In the genomic region with DNA sequence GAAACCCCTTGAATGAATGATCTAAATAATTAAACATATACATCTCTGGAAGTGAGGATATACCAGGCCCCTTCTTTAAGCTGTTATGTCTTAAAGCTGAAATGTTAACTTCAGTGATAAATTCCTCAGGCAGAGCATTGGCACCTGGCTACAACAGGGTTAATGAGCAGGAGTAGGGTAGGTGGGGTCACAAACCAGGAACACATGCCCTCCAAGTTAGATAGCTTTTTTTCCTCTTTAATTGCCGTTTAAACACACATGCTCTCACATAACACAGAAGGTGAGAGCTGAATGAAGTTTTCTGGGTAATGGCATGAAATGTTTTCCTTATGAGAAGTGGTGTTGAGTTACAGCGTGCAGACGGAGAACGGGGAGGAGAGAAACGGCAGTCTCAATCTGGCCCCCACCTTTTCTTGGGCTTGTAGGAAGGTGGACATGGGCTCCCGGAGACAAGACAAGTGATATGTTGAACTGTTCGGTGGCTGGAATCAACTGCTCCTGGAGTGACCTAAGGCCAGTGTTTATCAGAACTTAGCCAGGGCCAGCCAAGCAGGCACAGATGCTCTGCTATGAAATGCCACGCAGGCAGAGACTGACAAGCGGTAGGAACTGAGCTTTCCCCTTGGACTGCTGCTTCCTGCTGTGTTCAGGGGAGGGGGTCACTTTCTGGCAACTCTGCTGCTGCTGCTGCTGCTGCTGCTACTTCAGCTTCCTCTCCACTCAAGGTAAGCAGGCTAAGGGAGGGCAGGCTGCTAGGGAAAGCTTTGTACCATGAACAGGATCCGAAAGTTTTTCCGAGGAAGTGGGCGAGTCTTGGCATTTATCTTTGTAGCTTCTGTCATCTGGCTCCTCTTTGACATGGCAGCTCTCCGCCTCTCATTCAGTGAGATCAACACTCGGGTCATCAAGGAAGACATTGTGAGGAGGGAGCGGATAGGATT, we compare ENCODE assay signal across 9 cellular contexts. TPM values are rescaled to one million over a fixed set of nuclear protein-coding genes. Genes with fewer than 3 reads are reported as not detected.
A peak's percentile ranks its signal among the peaks of the same experiment; 100 is the strongest.
DNase-seq lines count a peak whose midpoint lies in the region; ATAC-seq and TF ChIP-seq lines count a peak whose summit lies in the region.
"Had no signal": no experiment of that assay in that cellular context is flagged by ENCODE, and none has a peak within 500 bp of the region (broad histone marks: within the 10 kb centered on the region; RNA-seq: fewer than 3 reads in every experiment).

A gene with protein sequence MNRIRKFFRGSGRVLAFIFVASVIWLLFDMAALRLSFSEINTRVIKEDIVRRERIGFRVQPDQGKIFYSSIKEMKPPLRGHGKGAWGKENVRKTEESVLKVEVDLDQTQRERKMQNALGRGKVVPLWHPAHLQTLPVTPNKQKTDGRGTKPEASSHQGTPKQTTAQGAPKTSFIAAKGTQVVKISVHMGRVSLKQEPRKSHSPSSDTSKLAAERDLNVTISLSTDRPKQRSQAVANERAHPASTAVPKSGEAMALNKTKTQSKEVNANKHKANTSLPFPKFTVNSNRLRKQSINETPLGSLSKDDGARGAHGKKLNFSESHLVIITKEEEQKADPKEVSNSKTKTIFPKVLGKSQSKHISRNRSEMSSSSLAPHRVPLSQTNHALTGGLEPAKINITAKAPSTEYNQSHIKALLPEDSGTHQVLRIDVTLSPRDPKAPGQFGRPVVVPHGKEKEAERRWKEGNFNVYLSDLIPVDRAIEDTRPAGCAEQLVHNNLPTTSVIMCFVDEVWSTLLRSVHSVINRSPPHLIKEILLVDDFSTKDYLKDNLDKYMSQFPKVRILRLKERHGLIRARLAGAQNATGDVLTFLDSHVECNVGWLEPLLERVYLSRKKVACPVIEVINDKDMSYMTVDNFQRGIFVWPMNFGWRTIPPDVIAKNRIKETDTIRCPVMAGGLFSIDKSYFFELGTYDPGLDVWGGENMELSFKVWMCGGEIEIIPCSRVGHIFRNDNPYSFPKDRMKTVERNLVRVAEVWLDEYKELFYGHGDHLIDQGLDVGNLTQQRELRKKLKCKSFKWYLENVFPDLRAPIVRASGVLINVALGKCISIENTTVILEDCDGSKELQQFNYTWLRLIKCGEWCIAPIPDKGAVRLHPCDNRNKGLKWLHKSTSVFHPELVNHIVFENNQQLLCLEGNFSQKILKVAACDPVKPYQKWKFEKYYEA (plus strand): TSS at position 394 of the 941 bp plus-strand sequence. CDS start 378 bp downstream, at position 772.

- no peaks in the 10 kb centered on the region for H4K20me1 ChIP-seq in Karpas-422 (ENCODE audit: insufficient read depth, low read depth, low read length)

- no peaks in the 10 kb centered on the region for H3K79me2 ChIP-seq in Karpas-422 (ENCODE audit: low read length)

- intact Hi-C loops in adrenal gland (cut with DNase I) = no loop called here

- H3K4me3 ChIP-seq in HUES6 (ENCODE audit: low read depth, low read length) (peak within 1 kb of the TSS; percentile 57), adrenal gland (no peak within 1 kb of the TSS), iPS-11a (ENCODE audit: low read depth, low read length) (peak within 1 kb of the TSS; percentile 28), skin epidermis (peak within 1 kb of the TSS; percentile 9 to 36 (median 22)), Karpas-422 (ENCODE audit: low read length) (no peak within 1 kb of the TSS)

- H2AFZ ChIP-seq in Karpas-422 (ENCODE audit: low read length) = no peak within 1 kb of the TSS

- H3K9me2 ChIP-seq in Karpas-422 (replicated peaks; ENCODE audit: insufficient read depth, low read length) = no peaks in the 10 kb centered on the region

- ATAC-seq in GM21381 (IDR thresholded peaks at IDR 0.05; ENCODE audit: unreplicated experiment) (no peak), HG03095 (IDR thresholded peaks at IDR 0.05; ENCODE audit: unreplicated experiment) (no peak)

- H3K4me1 ChIP-seq in HUES6 (ENCODE audit: control insufficient read depth, insufficient read depth, low read length) (peaks cover 16% of the 10 kb centered on the region), adrenal gland (replicated peaks in 1 of 2) (peaks cover 7% of the 10 kb centered on the region in 2 donors), Karpas-422 (ENCODE audit: low read length) (no peaks in the 10 kb centered on the region)

- no peak within 1 kb of the TSS for H3K4me2 ChIP-seq in Karpas-422 (ENCODE audit: low read depth, low read length, poor library complexity, severe bottlenecking)

- DNase-seq in adrenal gland = peak in 4 of 7 donors; percentile 1 to 27 (median 16)
- no peak for DNase-seq in Karpas-422
- DNase-seq in NCI-H1105 (lab: John Stamatoyannopoulos, UW) = no peak

- H3K9ac ChIP-seq in HUES6 (ENCODE audit: low read length) (peak within 1 kb of the TSS; percentile 18), Karpas-422 (ENCODE audit: low read length) (no peak within 1 kb of the TSS)

- H3K27me3 ChIP-seq in HUES6 (ENCODE audit: control insufficient read depth, insufficient read depth, low read length) (no peaks in the 10 kb centered on the region), adrenal gland (no peaks in the 10 kb centered on the region), Karpas-422 (ENCODE audit: low read length) (0 out of 2 replicates have a peak, but pooled peaks cover 3% of the 10 kb centered on the region)

- 8 to 12% (median 10%) methylated on average over 13 to 15 of the region's 15 CpGs for WGBS in adrenal gland, 4 donors

- no peak for TF ChIP-seq POLR2A in adrenal gland (IDR thresholded peaks at IDR 0.05)

- H3K9me3 ChIP-seq in HUES6 (ENCODE audit: control insufficient read depth, insufficient read depth, low read depth, low read length) (no peaks in the 10 kb centered on the region), adrenal gland (replicated peaks in 1 of 3) (no peaks in the 10 kb centered on the region), Karpas-422 (ENCODE audit: low read length) (no peaks in the 10 kb centered on the region)

- H3K36me3 ChIP-seq in HUES6 (ENCODE audit: control insufficient read depth, insufficient read depth, low read length) (no peaks in the 10 kb centered on the region), adrenal gland (replicated peaks in 1 of 2) (no peaks in the 10 kb centered on the region), Karpas-422 (ENCODE audit: insufficient read depth, low read length) (no peaks in the 10 kb centered on the region)

- H3K27ac ChIP-seq in HUES6 (ENCODE audit: low read depth, low read length) (no peak within 1 kb of the TSS), adrenal gland (no peak within 1 kb of the TSS), skin epidermis (peak within 1 kb of the TSS in 15 of 21 experiments; percentile 18 to 85 (median 42)), Karpas-422 (ENCODE audit: low read length) (no peak within 1 kb of the TSS)

- TF ChIP-seq CTCF in adrenal gland (IDR thresholded peaks at IDR 0.05) = no peak

RNA-seq across cellular contexts. Expression of the gene that starts here (rescaled TPM):
- under 1 TPM in 6 of 8 donors, not detected in 2; under 0.01 to 0.13 (median 0.09) TPM for total RNA-seq in adrenal gland
- polyA plus RNA-seq in adrenal gland = under 1 TPM in 2 of 3 donors, not detected in 1; 0.03 to 0.07 TPM
- not detected in 2 replicates for total RNA-seq in Karpas-422 (2014; rRNA removed; shearing (Covaris generic); ENCODE audit: low replicate concordance)
- total RNA-seq: HT1080 had no signal

Comparison
In these comparisons a context has a peak if more than half of its experiments do, and no peak if none do; other contexts are left out.
1. Peak in DNase-seq in adrenal gland; RNA of the gene not detected or under 1 TPM.
2. H3K27ac ChIP-seq: peak in skin epidermis (15 of 21); none in HUES6 (single experiment), adrenal gland (0 of 5) and Karpas-422 (single experiment).
3. H3K4me3 ChIP-seq: peak in HUES6 (single experiment), iPS-11a (single experiment) and skin epidermis (7 of 7); none in adrenal gland (0 of 4) and Karpas-422 (single experiment).